8 cellular contexts compared by ENCODE assay signal in genomic region chr12:51341259-51342007, GRCh38. TPM values are rescaled to one million over a fixed set of nuclear protein-coding genes. Genes with fewer than 3 reads are reported as not detected.
DNase-seq lines count a peak whose midpoint lies in the region; ATAC-seq and TF ChIP-seq lines count a peak whose summit lies in the region.

No MANE protein-coding gene starts in this region.

- H3K4me3 ChIP-seq in GM23338 (peak overlapping the region; percentile 28; the same call in 1 of the 2 replicates), choroid plexus epithelial cell (ENCODE audit: low read depth, low read length) (peak overlapping the region; percentile 36)

- peak; percentile 72 to 80 for DNase-seq in AML-193 (lab: John Stamatoyannopoulos, UW)
- DNase-seq in GM23338 (ENCODE audit: low spot score): peak; percentile 92
- DNase-seq in NCI-H2227 treated with DMSO at 0.1 percent for 48 hours (lab: John Stamatoyannopoulos, UW): peak; percentile 66
- peak; percentile 80 for DNase-seq in activated CD4-positive, alpha-beta T cell treated with anti-CD3 and anti-CD28 coated beads for 36 hours
- peak; percentile 78 for DNase-seq in choroid plexus epithelial cell (ENCODE audit: low read depth)
- peak; percentile 86 for DNase-seq in left kidney (ENCODE audit: low read depth, low spot score)
- DNase-seq in stimulated activated CD4-positive, alpha-beta T cell treated with anti-CD3 and anti-CD28 coated beads, Interleukin-4, amount 100 ng/mL, for 1 hour: peak; percentile 63

- peak overlapping the region; percentile 46; the same call in 2 of the 3 replicates for H3K4me3 Mint-ChIP-seq in GM23338
- H3K4me3 Mint-ChIP-seq in activated CD4-positive, alpha-beta T cell treated with anti-CD3 and anti-CD28 coated beads for 36 hours: no peak overlapping the region

- no peaks in the 10 kb centered on the region for H3K27me3 ChIP-seq in GM23338 (ENCODE audit: insufficient read depth)

- ATAC-seq in GM23338 (peak; percentile 83), GM21515 (IDR thresholded peaks at IDR 0.05; ENCODE audit: unreplicated experiment) (no peak)
- ATAC-seq in activated CD4-positive, alpha-beta T cell treated with anti-CD3 and anti-CD28 coated beads for 36 hours: peak; percentile 78

- H3K9me3 Mint-ChIP-seq in GM23338: no peaks in the 10 kb centered on the region
- H3K9me3 Mint-ChIP-seq in activated CD4-positive, alpha-beta T cell treated with anti-CD3 and anti-CD28 coated beads for 36 hours (ENCODE audit: low read depth): no peaks in the 10 kb centered on the region

- H3K27me3 Mint-ChIP-seq in GM23338 (ENCODE audit: insufficient read depth, low read depth, poor library complexity): peaks cover 2% of the 10 kb centered on the region
- H3K27me3 Mint-ChIP-seq in activated CD4-positive, alpha-beta T cell treated with anti-CD3 and anti-CD28 coated beads for 36 hours: no peaks in the 10 kb centered on the region

- intact Hi-C loops in activated CD4-positive, alpha-beta T cell treated with anti-CD3 and anti-CD28 coated beads for 36 hours (cut with DNase I, micrococcal nuclease): loop anchor here (1.0 to 5.0 kb wide), 6 partner anchors 48 to 574 kb away; partner anchors contain the start of gene LETMD1 (in 1 of the 2)

- no peaks in the 10 kb centered on the region for H3F3A ChIP-seq in GM23338 (replicated peaks; ENCODE audit: low read depth)

- H4K20me1 ChIP-seq in GM23338 (replicated peaks; ENCODE audit: insufficient read depth): no peaks in the 10 kb centered on the region

- H3K79me2 ChIP-seq in GM23338 (replicated peaks; ENCODE audit: insufficient read depth): no peaks in the 10 kb centered on the region

- no peak overlapping the region for H3K27ac Mint-ChIP-seq in GM23338
- peak overlapping the region; percentile 32 for H3K27ac Mint-ChIP-seq in activated CD4-positive, alpha-beta T cell treated with anti-CD3 and anti-CD28 coated beads for 36 hours

- CTCF ChIA-PET in activated CD4-positive, alpha-beta T cell treated with anti-CD3 and anti-CD28 coated beads for 36 hours (lab: Charles Lee): interaction anchor here (0.6 to 7.2 kb wide), 65 partner anchors 9 to 1230 kb away, joined by 3 to 71 read pairs (median 5); partner anchors contain the start of genes BIN2, COX14, DAZAP2 and POU6F1

- H3K4me1 ChIP-seq in GM23338 (ENCODE audit: insufficient read depth): no peaks in the 10 kb centered on the region

- no peaks in the 10 kb centered on the region for H3K36me3 ChIP-seq in GM23338 (ENCODE audit: insufficient read depth)

- H3K4me2 ChIP-seq in GM23338: peak overlapping the region; percentile 56

- H3K9me2 ChIP-seq in GM23338 (ENCODE audit: insufficient read depth): no peaks in the 10 kb centered on the region; the same call in 1 of the 2 replicates

- POLR2A ChIA-PET in activated CD4-positive, alpha-beta T cell treated with anti-CD3 and anti-CD28 coated beads for 36 hours (lab: Charles Lee): interaction anchor here (0.9 to 1.7 kb wide), 4 partner anchors 27 to 258 kb away, joined by 3 to 6 read pairs (median 3); partner anchors contain the start of gene CSRNP2

- H2AFZ ChIP-seq in GM23338: peak overlapping the region; percentile 53; the same call in 1 of the 2 replicates

- TF ChIP-seq CTCF in GM23338 (conservative IDR thresholded peaks at IDR 0.05; ENCODE audit: low read depth in 2 of 2) (peak; percentile 97 to 99), choroid plexus epithelial cell (conservative IDR thresholded peaks at IDR 0.05; ENCODE audit: low read depth, low read length) (peak; percentile 99)

- no peaks in the 10 kb centered on the region for H3K36me3 Mint-ChIP-seq in GM23338 (ENCODE audit: low read depth)
- H3K36me3 Mint-ChIP-seq in activated CD4-positive, alpha-beta T cell treated with anti-CD3 and anti-CD28 coated beads for 36 hours (ENCODE audit: low read depth): no peaks in the 10 kb centered on the region

- peaks cover 8% of the 10 kb centered on the region for H3K4me1 Mint-ChIP-seq in GM23338
- peaks cover 22% of the 10 kb centered on the region for H3K4me1 Mint-ChIP-seq in activated CD4-positive, alpha-beta T cell treated with anti-CD3 and anti-CD28 coated beads for 36 hours

- H3K27ac ChIP-seq in GM23338 (ENCODE audit: low read depth): no peak overlapping the region

TF ChIP-seq in GM23338, 12 proteins besides CTCF, POLR2A, EP300 and RAD21:
- TF ChIP-seq EZH2phosphoT487 (IDR thresholded peaks at IDR 0.05; ENCODE audit: unreplicated experiment) (no peak), EZH2 (IDR thresholded peaks at IDR 0.05; ENCODE audit: low read depth, unreplicated experiment) (no peak)
- TF ChIP-seq, protein P1, sequence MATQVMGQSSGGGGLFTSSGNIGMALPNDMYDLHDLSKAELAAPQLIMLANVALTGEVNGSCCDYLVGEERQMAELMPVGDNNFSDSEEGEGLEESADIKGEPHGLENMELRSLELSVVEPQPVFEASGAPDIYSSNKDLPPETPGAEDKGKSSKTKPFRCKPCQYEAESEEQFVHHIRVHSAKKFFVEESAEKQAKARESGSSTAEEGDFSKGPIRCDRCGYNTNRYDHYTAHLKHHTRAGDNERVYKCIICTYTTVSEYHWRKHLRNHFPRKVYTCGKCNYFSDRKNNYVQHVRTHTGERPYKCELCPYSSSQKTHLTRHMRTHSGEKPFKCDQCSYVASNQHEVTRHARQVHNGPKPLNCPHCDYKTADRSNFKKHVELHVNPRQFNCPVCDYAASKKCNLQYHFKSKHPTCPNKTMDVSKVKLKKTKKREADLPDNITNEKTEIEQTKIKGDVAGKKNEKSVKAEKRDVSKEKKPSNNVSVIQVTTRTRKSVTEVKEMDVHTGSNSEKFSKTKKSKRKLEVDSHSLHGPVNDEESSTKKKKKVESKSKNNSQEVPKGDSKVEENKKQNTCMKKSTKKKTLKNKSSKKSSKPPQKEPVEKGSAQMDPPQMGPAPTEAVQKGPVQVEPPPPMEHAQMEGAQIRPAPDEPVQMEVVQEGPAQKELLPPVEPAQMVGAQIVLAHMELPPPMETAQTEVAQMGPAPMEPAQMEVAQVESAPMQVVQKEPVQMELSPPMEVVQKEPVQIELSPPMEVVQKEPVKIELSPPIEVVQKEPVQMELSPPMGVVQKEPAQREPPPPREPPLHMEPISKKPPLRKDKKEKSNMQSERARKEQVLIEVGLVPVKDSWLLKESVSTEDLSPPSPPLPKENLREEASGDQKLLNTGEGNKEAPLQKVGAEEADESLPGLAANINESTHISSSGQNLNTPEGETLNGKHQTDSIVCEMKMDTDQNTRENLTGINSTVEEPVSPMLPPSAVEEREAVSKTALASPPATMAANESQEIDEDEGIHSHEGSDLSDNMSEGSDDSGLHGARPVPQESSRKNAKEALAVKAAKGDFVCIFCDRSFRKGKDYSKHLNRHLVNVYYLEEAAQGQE (IDR thresholded peaks at IDR 0.05; ENCODE audit: unreplicated experiment): no peak

RNA-seq across cellular contexts. Expression of gene CELA1, which starts 5.0 kb away (rescaled TPM):
- not detected in 2 replicates for total RNA-seq in GM23338 (2014; rRNA removed; shearing (Covaris generic))
- not detected in 2 replicates for polyA plus RNA-seq in GM23338 (2016; fragmentation: Nextera tagmentation; extraction: Ambion mirVana)
- total RNA-seq in activated CD4-positive, alpha-beta T cell treated with anti-CD3 and anti-CD28 coated beads for 36 hours: under 1 TPM in 1 of 2 experiments, not detected in 1; 0.18 TPM

RNA-seq across cellular contexts. Expression of gene BIN2, which starts 17.5 kb away (rescaled TPM):
- total RNA-seq in GM23338 (2014; rRNA removed; shearing (Covaris generic)): 0.23 TPM in 1 of 2 replicates, not detected in the other
- polyA plus RNA-seq in GM23338 (2016; fragmentation: Nextera tagmentation; extraction: Ambion mirVana): 0.17 TPM in 1 of 2 replicates, not detected in the other
- 10 to 100 TPM; 39.9 to 48.8 TPM for total RNA-seq in activated CD4-positive, alpha-beta T cell treated with anti-CD3 and anti-CD28 coated beads for 36 hours

RNA-seq across cellular contexts. Expression of gene GALNT6, which starts 49.8 kb away (rescaled TPM):
- total RNA-seq in GM23338 (2014; rRNA removed; shearing (Covaris generic)): 18.6 and 20.2 TPM in 2 replicates
- polyA plus RNA-seq in GM23338 (2016; fragmentation: Nextera tagmentation; extraction: Ambion mirVana): 8.1 and 8.6 TPM in 2 replicates
- total RNA-seq in activated CD4-positive, alpha-beta T cell treated with anti-CD3 and anti-CD28 coated beads for 36 hours: 10 to 100 TPM; 11.7 to 12.0 TPM

Comparison
In these comparisons a context has a peak if more than half of its experiments do, and no peak if none do; other contexts are left out.
1. RNA of gene BIN2, which starts 17.5 kb away (total RNA-seq): 39.9 to 48.8 TPM in activated CD4-positive, alpha-beta T cell treated with anti-CD3 and anti-CD28 coated beads for 36 hours; 0.23 TPM in GM23338; every median in the first group is over 10 times any median in the second.
2. Peak in every context shown above with its lines, with median percentiles within 50 percentile points of each other: DNase-seq.